ENCODE assay signal across 1 cellular context in the genomic region with DNA sequence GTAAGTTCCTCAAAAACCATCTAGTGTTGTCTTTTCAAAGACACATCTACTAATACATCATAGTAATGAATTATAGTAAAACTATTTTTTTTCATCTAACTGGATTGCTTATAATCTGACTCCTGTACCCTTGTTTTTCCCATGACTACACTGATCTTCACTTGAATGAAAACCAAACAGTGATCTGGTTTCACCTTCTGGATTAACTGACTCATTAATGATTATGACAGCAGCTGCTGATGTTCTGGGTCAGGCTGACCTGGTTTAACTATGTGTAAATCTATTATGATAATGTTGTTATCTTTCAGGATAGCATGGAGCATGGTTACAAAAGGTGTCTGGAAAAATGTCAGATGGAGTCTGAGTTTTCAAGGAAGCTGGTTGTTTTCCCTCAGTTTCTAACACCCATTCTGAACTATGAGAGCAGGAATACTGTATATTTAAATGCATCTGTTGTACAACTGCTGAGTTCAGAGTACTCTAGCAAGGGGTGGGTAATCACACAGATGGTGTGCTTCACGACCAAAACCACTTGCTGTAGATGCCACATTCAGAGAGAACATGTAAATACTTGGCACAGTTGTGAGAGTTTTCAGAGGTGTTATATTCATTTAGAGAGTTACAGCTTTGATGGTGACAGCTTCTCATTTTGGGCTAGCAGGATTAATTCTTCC.
TF ChIP-seq lines count a peak whose summit lies in the region.

No MANE protein-coding gene starts in this region.

TF ChIP-seq in SK-N-SH treated with all-trans-retinoic acid at 6 μM for 48 hours, 23 proteins besides CTCF, POLR2A, EP300 and RAD21 (continued from another document):
- TF ChIP-seq, protein P1, sequence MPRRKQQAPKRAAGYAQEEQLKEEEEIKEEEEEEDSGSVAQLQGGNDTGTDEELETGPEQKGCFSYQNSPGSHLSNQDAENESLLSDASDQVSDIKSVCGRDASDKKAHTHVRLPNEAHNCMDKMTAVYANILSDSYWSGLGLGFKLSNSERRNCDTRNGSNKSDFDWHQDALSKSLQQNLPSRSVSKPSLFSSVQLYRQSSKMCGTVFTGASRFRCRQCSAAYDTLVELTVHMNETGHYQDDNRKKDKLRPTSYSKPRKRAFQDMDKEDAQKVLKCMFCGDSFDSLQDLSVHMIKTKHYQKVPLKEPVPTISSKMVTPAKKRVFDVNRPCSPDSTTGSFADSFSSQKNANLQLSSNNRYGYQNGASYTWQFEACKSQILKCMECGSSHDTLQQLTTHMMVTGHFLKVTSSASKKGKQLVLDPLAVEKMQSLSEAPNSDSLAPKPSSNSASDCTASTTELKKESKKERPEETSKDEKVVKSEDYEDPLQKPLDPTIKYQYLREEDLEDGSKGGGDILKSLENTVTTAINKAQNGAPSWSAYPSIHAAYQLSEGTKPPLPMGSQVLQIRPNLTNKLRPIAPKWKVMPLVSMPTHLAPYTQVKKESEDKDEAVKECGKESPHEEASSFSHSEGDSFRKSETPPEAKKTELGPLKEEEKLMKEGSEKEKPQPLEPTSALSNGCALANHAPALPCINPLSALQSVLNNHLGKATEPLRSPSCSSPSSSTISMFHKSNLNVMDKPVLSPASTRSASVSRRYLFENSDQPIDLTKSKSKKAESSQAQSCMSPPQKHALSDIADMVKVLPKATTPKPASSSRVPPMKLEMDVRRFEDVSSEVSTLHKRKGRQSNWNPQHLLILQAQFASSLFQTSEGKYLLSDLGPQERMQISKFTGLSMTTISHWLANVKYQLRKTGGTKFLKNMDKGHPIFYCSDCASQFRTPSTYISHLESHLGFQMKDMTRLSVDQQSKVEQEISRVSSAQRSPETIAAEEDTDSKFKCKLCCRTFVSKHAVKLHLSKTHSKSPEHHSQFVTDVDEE (CRISPR knock-in tag; IDR thresholded peaks at IDR 0.05), result no peak
- TF ChIP-seq ZFP30 (CRISPR knock-in tag; IDR thresholded peaks at IDR 0.05), result no peak
- TF ChIP-seq ZNF8 (CRISPR knock-in tag; IDR thresholded peaks at IDR 0.05), result no peak
- TF ChIP-seq POU6F1 (CRISPR knock-in tag; IDR thresholded peaks at IDR 0.05; ENCODE audit: borderline replicate concordance, low read depth), result no peak
